8 cellular contexts compared by ENCODE assay signal in genomic region chr11:47407746-47408590, GRCh38. TPM values are rescaled to one million over a fixed set of nuclear protein-coding genes. Genes with fewer than 3 reads are reported as not detected.
A peak's percentile ranks its signal among the peaks of the same experiment; 100 is the strongest.
DNase-seq lines count a peak whose midpoint lies in the region; ATAC-seq and TF ChIP-seq lines count a peak whose summit lies in the region.

Gene SLC39A13 (plus strand): TSS chr11:47408590. CDS start chr11:47410095, 1,505 bp downstream.

- H3K4me1 ChIP-seq in parathyroid adenoma (peaks cover 11% of the 10 kb centered on the region), tibial artery (peaks cover 17 to 46% (median 34%) of the 10 kb centered on the region in 4 donors)

- TF ChIP-seq CTCF in GM12875 (IDR thresholded peaks at IDR 0.05; ENCODE audit: borderline replicate concordance, insufficient read depth, low read depth, low read length) = peak; percentile 87
- peak; percentile 78 for TF ChIP-seq CTCF in parathyroid adenoma (IDR thresholded peaks at IDR 0.05)
- TF ChIP-seq CTCF in tibial artery (IDR thresholded peaks at IDR 0.05) = peak; percentile 84 to 95

- peak within 1 kb of the TSS; percentile 76 for H3K9ac ChIP-seq in parathyroid adenoma

- H3K79me2 ChIP-seq in parathyroid adenoma = no peaks in the 10 kb centered on the region

- H3K36me3 ChIP-seq in parathyroid adenoma (ENCODE audit: control insufficient read depth, insufficient read depth, low read length) (no peaks in the 10 kb centered on the region), tibial artery (peaks cover 7 to 27% (median 19%) of the 10 kb centered on the region in 3 donors)

- H3K27ac ChIP-seq in parathyroid adenoma (peak within 1 kb of the TSS; percentile 87), tibial artery (peak within 1 kb of the TSS; percentile 95)

- intact Hi-C loops in Right ventricle myocardium inferior (cut with DNase I) (loop anchor here (1.0 to 5.0 kb wide), 3 partner anchors 18 to 156 kb away; partner anchors contain the start of gene PSMC3), tibial artery (cut with DNase I; ENCODE audit: low total_unique reads) (no loop called here)

- H3K9me3 ChIP-seq in parathyroid adenoma (ENCODE audit: control insufficient read depth, low read length) (no peaks in the 10 kb centered on the region), tibial artery (no peaks in the 10 kb centered on the region)

- peak; percentile 89 for DNase-seq in NCI-H128 (lab: John Stamatoyannopoulos, UW; ENCODE audit: unreplicated experiment)
- DNase-seq in SW 1271 (lab: John Stamatoyannopoulos, UW) = peak; percentile 85 to 89
- DNase-seq in activated naive CD8-positive, alpha-beta T cell treated with anti-CD3 and anti-CD28 coated beads, Interleukin-2, amount 50 U/mL, for 16 hours (ENCODE audit: low read depth, low spot score) = peak; percentile 78
- peak; percentile 97 for DNase-seq in Right ventricle myocardium inferior (ENCODE audit: missing footprints)
- peak; percentile 96 to 97 for DNase-seq in tibial artery

- H2AFZ ChIP-seq in parathyroid adenoma = peak within 1 kb of the TSS; percentile 78

- H3K4me2 ChIP-seq in parathyroid adenoma (ENCODE audit: low read length) = peak within 1 kb of the TSS; percentile 91

- ATAC-seq in HG02763 (IDR thresholded peaks at IDR 0.05; ENCODE audit: unreplicated experiment) (peak; percentile 83), Right ventricle myocardium inferior (peak; percentile 94)

- peak within 1 kb of the TSS; percentile 84 for H3K4me3 ChIP-seq in GM12875 (ENCODE audit: low read depth, low read length)
- H3K4me3 ChIP-seq in parathyroid adenoma (ENCODE audit: low read depth, low read length) = peak within 1 kb of the TSS; percentile 67
- H3K4me3 ChIP-seq in tibial artery = peak within 1 kb of the TSS; percentile 70 to 88

- no peaks in the 10 kb centered on the region for H3K27me3 ChIP-seq in parathyroid adenoma (ENCODE audit: control insufficient read depth, insufficient read depth, low read length)
- no peaks in the 10 kb centered on the region for H3K27me3 ChIP-seq in tibial artery

RNA-seq across cellular contexts. Expression of gene SLC39A13, which starts in this region (rescaled TPM):
- total RNA-seq in Right ventricle myocardium inferior = 35.0 TPM

Comparison
In these comparisons a context has a peak if more than half of its experiments do, and no peak if none do; other contexts are left out.
1. Peak in every context shown above with its lines: DNase-seq, ATAC-seq, H3K4me3 ChIP-seq and H3K27ac ChIP-seq.